ENCODE assay signal across 6 cellular contexts in genomic region chrX:11171956-11172355, GRCh38.
"Had no signal": no experiment of that assay in that cellular context is flagged by ENCODE, and none has a peak within 500 bp of the region (broad histone marks: within the 10 kb centered on the region; RNA-seq: fewer than 3 reads in every experiment).

No MANE protein-coding gene starts in this region.

- H3K27ac ChIP-seq: HL-60 had no signal

- ATAC-seq: GM23338, HepG2 had no signal

- H3K4me3 ChIP-seq: GM23338 had no signal

- DNase-seq: H9, HCEC 1CT, KBM-7 had no signal
